ENCODE assay signal across 1 cellular context in genomic region chr6:1226208-1227099, GRCh38.
TF ChIP-seq lines count a peak whose summit lies in the region.

No MANE protein-coding gene starts in this region.

TF ChIP-seq in GM23338, 12 proteins besides CTCF, POLR2A, EP300 and RAD21:
- TF ChIP-seq STAT1 (IDR thresholded peaks at IDR 0.05; ENCODE audit: unreplicated experiment), result no peak
- TF ChIP-seq ZNF114 (CRISPR knock-in tag; IDR thresholded peaks at IDR 0.05), result no peak
- no peak for TF ChIP-seq NANOG (IDR thresholded peaks at IDR 0.05; ENCODE audit: borderline replicate concordance)
- TF ChIP-seq EZH2 (IDR thresholded peaks at IDR 0.05; ENCODE audit: low read depth, unreplicated experiment), result no peak
- no peak for TF ChIP-seq ZNF462 (CRISPR knock-in tag; IDR thresholded peaks at IDR 0.05)
- TF ChIP-seq ZNF331 (CRISPR knock-in tag; IDR thresholded peaks at IDR 0.05; ENCODE audit: low read depth), result no peak
- TF ChIP-seq POLR2AphosphoS5 (IDR thresholded peaks at IDR 0.05; ENCODE audit: low read depth), result no peak
- TF ChIP-seq ETS1 (IDR thresholded peaks at IDR 0.05), result no peak
- no peak for TF ChIP-seq CREB1 (CRISPR knock-in tag; IDR thresholded peaks at IDR 0.05; ENCODE audit: low read depth)
- TF ChIP-seq EZH2phosphoT487 (IDR thresholded peaks at IDR 0.05; ENCODE audit: unreplicated experiment), result no peak
- no peak for TF ChIP-seq REST (IDR thresholded peaks at IDR 0.05; ENCODE audit: unreplicated experiment)
- no peak for TF ChIP-seq JUNB (IDR thresholded peaks at IDR 0.05; ENCODE audit: unreplicated experiment)
